8 cellular contexts compared by ENCODE assay signal in the genomic region with DNA sequence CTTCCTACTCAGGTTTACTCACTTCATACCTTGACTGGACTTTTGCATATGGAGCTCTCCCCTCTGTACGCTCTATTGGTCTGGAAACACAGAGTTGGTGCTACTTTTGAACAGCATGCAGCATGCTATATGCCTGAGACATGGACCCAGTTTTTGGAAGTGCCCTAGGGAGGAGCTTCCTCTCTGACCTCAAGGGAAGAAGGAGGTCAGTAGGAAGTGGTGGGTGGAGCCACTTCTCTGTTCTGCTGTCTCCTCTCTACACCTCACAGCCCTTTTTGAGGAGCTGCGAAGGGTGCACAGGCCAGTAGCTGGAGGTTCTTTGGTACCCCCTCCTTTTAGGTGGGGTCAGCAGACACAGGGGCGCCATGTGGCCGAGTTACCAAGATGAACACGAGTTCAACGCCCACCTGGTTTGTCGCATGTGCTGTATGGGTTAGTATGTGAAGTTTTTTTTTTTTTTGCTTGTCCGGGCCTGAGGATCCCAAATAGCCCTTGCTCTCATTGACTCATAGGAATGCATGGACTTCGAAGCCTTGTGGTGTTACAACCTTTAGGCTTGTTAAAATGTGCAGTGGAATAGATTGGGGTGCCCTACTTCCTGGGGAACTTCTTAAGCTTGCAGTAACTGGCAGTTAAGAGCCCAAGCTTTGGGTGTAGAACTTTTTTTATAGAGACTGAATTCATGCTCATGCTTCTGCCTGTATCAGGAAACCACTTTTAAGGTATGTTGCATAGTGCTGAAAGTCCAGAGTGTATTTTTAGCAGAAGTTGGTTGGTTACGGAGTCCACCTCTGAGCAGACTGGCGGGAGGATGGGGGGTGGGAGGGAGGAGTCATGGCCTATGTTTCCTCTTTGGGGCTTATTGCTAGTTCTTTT. TPM values are rescaled to one million over a fixed set of nuclear protein-coding genes. Genes with fewer than 3 reads are reported as not detected.
DNase-seq lines count a peak whose midpoint lies in the region; ATAC-seq, FAIRE-seq and TF ChIP-seq lines count a peak whose summit lies in the region.

No MANE protein-coding gene starts in this region.

- H3K4me1 Mint-ChIP-seq in activated CD4-positive, alpha-beta T cell treated with anti-CD3 and anti-CD28 coated beads, Interleukin-2, amount 10 ng/mL, durations not matched to agents 7 days and 5 days: peaks cover 57% of the 10 kb centered on the region

- no peak for TF ChIP-seq RAD21 in A549 (conservative IDR thresholded peaks at IDR 0.05 in 1 of 2, IDR thresholded peaks at IDR 0.05 in 1 of 2)

- ATAC-seq in A549 (peak in 1 of 2 experiments; percentile 36; a peak in 3 of 6 replicates), HG03442 (IDR thresholded peaks at IDR 0.05; ENCODE audit: unreplicated experiment) (peak; percentile 52), Right ventricle myocardium superior (ENCODE audit: poor library complexity) (peak; percentile 66)

- TF ChIP-seq EP300 in A549 (IDR thresholded peaks at IDR 0.05): no peak

- no peak for TF ChIP-seq CTCF in A549 (IDR thresholded peaks at IDR 0.05)

- no peak overlapping the region for H3K4me3 ChIP-seq in A549

- peak overlapping the region; percentile 92 for H3K27ac Mint-ChIP-seq in activated CD4-positive, alpha-beta T cell treated with anti-CD3 and anti-CD28 coated beads, Interleukin-2, amount 10 ng/mL, durations not matched to agents 7 days and 5 days

- POLR2A ChIA-PET in A549 (lab: Yijun Ruan, JAX): no interaction called here
- POLR2A ChIA-PET in activated CD4-positive, alpha-beta T cell treated with anti-CD3 and anti-CD28 coated beads, Interleukin-2, amount 10 ng/mL, durations not matched to agents 7 days and 5 days (lab: Charles Lee): interaction anchor here (0.6 to 1.4 kb wide), 3 partner anchors 10 to 24 kb away, joined by 3 to 11 read pairs (median 4); no protein-coding TSS in a partner anchor

- 90% methylated on average over 11 of the region's 11 CpGs for whole genome bisulfite sequencing in A549 (ENCODE audit: missing lambda C conversion rate)

- H3K4me3 Mint-ChIP-seq in activated CD4-positive, alpha-beta T cell treated with anti-CD3 and anti-CD28 coated beads, Interleukin-2, amount 10 ng/mL, durations not matched to agents 7 days and 5 days: peak overlapping the region; percentile 92

- peak overlapping the region in 1 of 2 experiments; percentile 30; a peak in 2 of 6 replicates for H3K27ac ChIP-seq in A549

- no peak for TF ChIP-seq POLR2A in A549 (IDR thresholded peaks at IDR 0.05; ENCODE audit: low read length)
- TF ChIP-seq POLR2A in GM19099 (IDR thresholded peaks at IDR 0.05; ENCODE audit: extremely low read depth, insufficient read length, low read depth): peak; percentile 71

- no peaks in the 10 kb centered on the region for H3K9me3 ChIP-seq in A549

- no peaks in the 10 kb centered on the region for H3K27me3 Mint-ChIP-seq in activated CD4-positive, alpha-beta T cell treated with anti-CD3 and anti-CD28 coated beads, Interleukin-2, amount 10 ng/mL, durations not matched to agents 7 days and 5 days

- no peaks in the 10 kb centered on the region for H3K9me3 Mint-ChIP-seq in activated CD4-positive, alpha-beta T cell treated with anti-CD3 and anti-CD28 coated beads, Interleukin-2, amount 10 ng/mL, durations not matched to agents 7 days and 5 days

- DNase-seq in A549 (ENCODE audit: low read depth in 1 of 2, low spot score in 1 of 2) (no peak), Right ventricle myocardium superior (no peak), HPDE6-E6E7 (ENCODE audit: extremely low spot score) (no peak), DMS114 treated with DMSO at 0.1 percent for 48 hours (lab: John Stamatoyannopoulos, UW; ENCODE audit: unreplicated experiment) (no peak)
- peak; percentile 51 for DNase-seq in activated CD4-positive, alpha-beta T cell treated with anti-CD3 and anti-CD28 coated beads, Interleukin-2, amount 10 ng/mL, durations not matched to agents 7 days and 5 days
- peak; percentile 23 for DNase-seq in stimulated activated CD8-positive, alpha-beta memory T cell treated with anti-CD3 and anti-CD28 coated beads, Interleukin-4, amount 100 ng/mL, for 24 hours (ENCODE audit: low read depth)

- peaks cover 42% of the 10 kb centered on the region for H3K36me3 Mint-ChIP-seq in activated CD4-positive, alpha-beta T cell treated with anti-CD3 and anti-CD28 coated beads, Interleukin-2, amount 10 ng/mL, durations not matched to agents 7 days and 5 days (ENCODE audit: low read depth)

- no peak for FAIRE-seq in A549 (lab: Jason Lieb, UNC)

- CTCF ChIA-PET in A549 (lab: Yijun Ruan, JAX): interaction anchor here (0.6 to 4.9 kb wide), 10 partner anchors 8 to 451 kb away, joined by 3 to 19 read pairs (median 4); no protein-coding TSS in a partner anchor
- CTCF ChIA-PET in activated CD4-positive, alpha-beta T cell treated with anti-CD3 and anti-CD28 coated beads, Interleukin-2, amount 10 ng/mL, durations not matched to agents 7 days and 5 days (lab: Charles Lee): interaction anchor here (0.5 to 5.2 kb wide), 12 partner anchors 8 to 195 kb away, joined by 3 to 56 read pairs (median 4); a partner anchor contains a TSS

- intact Hi-C loops in Right ventricle myocardium superior (cut with DNase I): no loop called here

- H3K4me1 ChIP-seq in A549: peaks cover 49% of the 10 kb centered on the region

- H3K4me2 ChIP-seq in A549: peak overlapping the region; percentile 17; the same call in 2 of the 3 replicates

TF ChIP-seq in A549, 52 proteins besides CTCF, POLR2A, EP300 and RAD21:
- TF ChIP-seq MYC (IDR thresholded peaks at IDR 0.05; ENCODE audit: borderline replicate concordance, low read length): no peak
- TF ChIP-seq RARB (CRISPR knock-in tag; IDR thresholded peaks at IDR 0.05): no peak
- TF ChIP-seq ZSCAN20 (CRISPR knock-in tag; IDR thresholded peaks at IDR 0.05): no peak
- TF ChIP-seq RFX5 (IDR thresholded peaks at IDR 0.05): no peak
- TF ChIP-seq, protein P1, sequence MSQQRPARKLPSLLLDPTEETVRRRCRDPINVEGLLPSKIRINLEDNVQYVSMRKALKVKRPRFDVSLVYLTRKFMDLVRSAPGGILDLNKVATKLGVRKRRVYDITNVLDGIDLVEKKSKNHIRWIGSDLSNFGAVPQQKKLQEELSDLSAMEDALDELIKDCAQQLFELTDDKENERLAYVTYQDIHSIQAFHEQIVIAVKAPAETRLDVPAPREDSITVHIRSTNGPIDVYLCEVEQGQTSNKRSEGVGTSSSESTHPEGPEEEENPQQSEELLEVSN (IDR thresholded peaks at IDR 0.05; ENCODE audit: borderline replicate concordance, low read depth): no peak
- TF ChIP-seq HOXB13 (CRISPR knock-in tag; IDR thresholded peaks at IDR 0.05; ENCODE audit: low read depth): no peak
- TF ChIP-seq, protein P2, sequence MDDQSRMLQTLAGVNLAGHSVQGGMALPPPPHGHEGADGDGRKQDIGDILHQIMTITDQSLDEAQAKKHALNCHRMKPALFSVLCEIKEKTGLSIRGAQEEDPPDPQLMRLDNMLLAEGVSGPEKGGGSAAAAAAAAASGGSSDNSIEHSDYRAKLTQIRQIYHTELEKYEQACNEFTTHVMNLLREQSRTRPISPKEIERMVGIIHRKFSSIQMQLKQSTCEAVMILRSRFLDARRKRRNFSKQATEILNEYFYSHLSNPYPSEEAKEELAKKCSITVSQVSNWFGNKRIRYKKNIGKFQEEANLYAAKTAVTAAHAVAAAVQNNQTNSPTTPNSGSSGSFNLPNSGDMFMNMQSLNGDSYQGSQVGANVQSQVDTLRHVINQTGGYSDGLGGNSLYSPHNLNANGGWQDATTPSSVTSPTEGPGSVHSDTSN (IDR thresholded peaks at IDR 0.05): no peak
- TF ChIP-seq MAFK (IDR thresholded peaks at IDR 0.05; ENCODE audit: partially characterized antibody): no peak
- no peak for TF ChIP-seq EHF (CRISPR knock-in tag; IDR thresholded peaks at IDR 0.05)
- TF ChIP-seq, protein P3, sequence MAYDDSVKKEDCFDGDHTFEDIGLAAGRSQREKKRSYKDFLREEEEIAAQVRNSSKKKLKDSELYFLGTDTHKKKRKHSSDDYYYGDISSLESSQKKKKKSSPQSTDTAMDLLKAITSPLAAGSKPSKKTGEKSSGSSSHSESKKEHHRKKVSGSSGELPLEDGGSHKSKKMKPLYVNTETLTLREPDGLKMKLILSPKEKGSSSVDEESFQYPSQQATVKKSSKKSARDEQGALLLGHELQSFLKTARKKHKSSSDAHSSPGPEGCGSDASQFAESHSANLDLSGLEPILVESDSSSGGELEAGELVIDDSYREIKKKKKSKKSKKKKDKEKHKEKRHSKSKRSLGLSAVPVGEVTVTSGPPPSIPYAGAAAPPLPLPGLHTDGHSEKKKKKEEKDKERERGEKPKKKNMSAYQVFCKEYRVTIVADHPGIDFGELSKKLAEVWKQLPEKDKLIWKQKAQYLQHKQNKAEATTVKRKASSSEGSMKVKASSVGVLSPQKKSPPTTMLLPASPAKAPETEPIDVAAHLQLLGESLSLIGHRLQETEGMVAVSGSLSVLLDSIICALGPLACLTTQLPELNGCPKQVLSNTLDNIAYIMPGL (CRISPR knock-in tag; IDR thresholded peaks at IDR 0.05; ENCODE audit: borderline replicate concordance): no peak
- no peak for TF ChIP-seq TFCP2L1 (CRISPR knock-in tag; IDR thresholded peaks at IDR 0.05)
- TF ChIP-seq PHF8 (IDR thresholded peaks at IDR 0.05; ENCODE audit: borderline replicate concordance, low read depth): no peak

RNA-seq across cellular contexts. Expression of a gene that starts 10.7 kb away (rescaled TPM):
- polyA plus RNA-seq in A549 (2011; rRNA removed) (64.2 and 75.7 TPM in 2 replicates), A549 (2017; fragmentation: RNase III; extraction: RNeasy Plus Mini Kit Qiagen cat#74134 plus additional on column Dnase treatment) (41.9 to 46.0 TPM (median 45.7 TPM) in 3 replicates)
- 7.9 and 9.6 TPM in 2 replicates for polyA plus RNA-seq in A549 (2012; cell fraction: cytosol; rRNA removed)
- polyA plus RNA-seq in A549 (2012; cell fraction: nucleus; rRNA removed): 56.1 and 99.6 TPM in 2 replicates
- 170 and 172 TPM in 2 replicates for polyA minus RNA-seq in A549 (2011; rRNA and poly(A)+ RNA removed)
- 100 to 1,000 TPM; 375 to 395 TPM for total RNA-seq in activated CD4-positive, alpha-beta T cell treated with anti-CD3 and anti-CD28 coated beads, Interleukin-2, amount 10 ng/mL, durations not matched to agents 7 days and 5 days
- total RNA-seq in Right ventricle myocardium superior: 200 TPM

Comparison
In these comparisons a context has a peak if more than half of its experiments do, and no peak if none do; other contexts are left out.
1. DNase-seq: peak in activated CD4-positive, alpha-beta T cell treated with anti-CD3 and anti-CD28 coated beads, Interleukin-2, amount 10 ng/mL, durations not matched to agents 7 days and 5 days (single experiment) and stimulated activated CD8-positive, alpha-beta memory T cell treated with anti-CD3 and anti-CD28 coated beads, Interleukin-4, amount 100 ng/mL, for 24 hours (single experiment); none in A549 (0 of 2), Right ventricle myocardium superior (single experiment), HPDE6-E6E7 (single experiment) and DMS114 treated with DMSO at 0.1 percent for 48 hours (single experiment).